ENCODE assay signal across 8 cellular contexts in genomic region chr11:65262775-65263174, GRCh38. TPM values are rescaled to one million over a fixed set of nuclear protein-coding genes. Genes with fewer than 3 reads are reported as not detected.
DNase-seq lines count a peak whose midpoint lies in the region; ATAC-seq and TF ChIP-seq lines count a peak whose summit lies in the region.

No MANE protein-coding gene starts in this region.

- H3K27me3 ChIP-seq in OCI-LY3 (ENCODE audit: low read depth, low read length) = no peaks in the 10 kb centered on the region
- H3K27me3 ChIP-seq in prostate gland (replicated peaks; ENCODE audit: insufficient read depth) = no peaks in the 10 kb centered on the region

- DNase-seq in epithelial cell of esophagus (ENCODE audit: low read depth) (no peak), prostate gland (ENCODE audit: low spot score) (no peak), GM10248 (ENCODE audit: extremely low spot score) (no peak), NCI-H1092 (lab: John Stamatoyannopoulos, UW) (no peak), NCI-H1105 treated with DMSO at 0.1 percent for 48 hours (lab: John Stamatoyannopoulos, UW) (no peak)

- peak overlapping the region; percentile 97 for H3K9ac ChIP-seq in OCI-LY3 (ENCODE audit: low read length)

- no peak for TF ChIP-seq POLR2A in prostate gland (IDR thresholded peaks at IDR 0.05)

- H2AFZ ChIP-seq in OCI-LY3 (ENCODE audit: low read depth, low read length) = no peak overlapping the region

- H3K4me2 ChIP-seq in OCI-LY3 (ENCODE audit: low read length) = peak overlapping the region; percentile 99

- H3K4me3 ChIP-seq in GM12875 (ENCODE audit: low read depth, low read length) = peak overlapping the region; percentile 84
- H3K4me3 ChIP-seq in OCI-LY3 (ENCODE audit: low read length) = peak overlapping the region; percentile 87
- peak overlapping the region; percentile 77 for H3K4me3 ChIP-seq in epithelial cell of esophagus (ENCODE audit: low read length)
- H3K4me3 ChIP-seq in prostate gland = peak overlapping the region; percentile 43 to 59

- H3K9me3 ChIP-seq in OCI-LY3 (ENCODE audit: insufficient read depth, low read length) (no peaks in the 10 kb centered on the region), prostate gland (no peaks in the 10 kb centered on the region)

- POLR2A ChIA-PET in GM10248 (lab: Yijun Ruan, JAX) = interaction anchor here (0.7 to 1.9 kb wide), 4 partner anchors 17 to 236 kb away, joined by 3 to 7 read pairs (median 4); partner anchors contain the start of genes MALAT1 and ZNHIT2

- CTCF ChIA-PET in GM10248 (lab: Yijun Ruan, JAX) = interaction anchor here (0.7 to 6.7 kb wide), 14 partner anchors 9 to 125 kb away, joined by 3 to 49 read pairs (median 3); partner anchors contain the start of gene CDC42EP2

- H3K36me3 ChIP-seq in OCI-LY3 (replicated peaks; ENCODE audit: low read depth, low read length) = peaks cover 32% of the 10 kb centered on the region
- no peaks in the 10 kb centered on the region for H3K36me3 ChIP-seq in prostate gland

- TF ChIP-seq CTCF in GM12875 (IDR thresholded peaks at IDR 0.05; ENCODE audit: borderline replicate concordance, insufficient read depth, low read depth, low read length) (no peak), OCI-LY3 (IDR thresholded peaks at IDR 0.05; ENCODE audit: low read depth, low read length) (no peak), epithelial cell of esophagus (IDR thresholded peaks at IDR 0.05; ENCODE audit: insufficient read depth, low read depth, low read length, missing control alignments) (no peak), prostate gland (IDR thresholded peaks at IDR 0.05) (no peak), GM10248 (IDR thresholded peaks at IDR 0.05; ENCODE audit: control extremely low read depth, extremely low read depth, low read depth, missing control alignments) (no peak)

- ATAC-seq in GM18873 (IDR thresholded peaks at IDR 0.05; ENCODE audit: low FRiP score, unreplicated experiment) = no peak

- 25% methylated on average over 6 of the region's 6 CpGs for WGBS in prostate gland

- peaks cover 58% of the 10 kb centered on the region for H3K79me2 ChIP-seq in OCI-LY3 (ENCODE audit: low read length)

- intact Hi-C loops in prostate gland (cut with DNase I) = no loop called here

- H3K27ac ChIP-seq in OCI-LY3 (ENCODE audit: low read length) (peak overlapping the region; percentile 88), prostate gland (peak overlapping the region; percentile 77 to 78)

- peaks cover 16% of the 10 kb centered on the region for H3K4me1 ChIP-seq in OCI-LY3 (ENCODE audit: low read length)
- H3K4me1 ChIP-seq in prostate gland (replicated peaks) = no peaks in the 10 kb centered on the region

- peaks cover 13% of the 10 kb centered on the region for H4K20me1 ChIP-seq in OCI-LY3 (ENCODE audit: insufficient read depth, low read length)

RNA-seq across cellular contexts. Expression of gene POLA2, which starts 1.0 kb away (rescaled TPM):
- 10 to 100 TPM; 21.6 to 25.9 TPM for total RNA-seq in prostate gland

RNA-seq across cellular contexts. Expression of gene CDC42EP2, which starts 51.9 kb away (rescaled TPM):
- total RNA-seq in prostate gland = 1 to 10 TPM; 7.7 to 8.7 TPM
